Comparison of ENCODE assay signal across 32 cellular contexts in genomic region chr20:56944546-56944945, GRCh38.
"Had no signal": no experiment of that assay in that cellular context is flagged by ENCODE, and none has a peak within 500 bp of the region (broad histone marks: within the 10 kb centered on the region; RNA-seq: fewer than 3 reads in every experiment).

No MANE protein-coding gene starts in this region.

- H3K27ac Mint-ChIP-seq: activated CD4-positive, alpha-beta memory T cell treated with anti-CD3 and anti-CD28 coated beads for 36 hours; activated CD4-positive, alpha-beta T cell treated with anti-CD3 and anti-CD28 coated beads, Interleukin-2, amount 10 ng/mL, durations not matched to agents 24 days and 14 days; activated naive CD4-positive, alpha-beta T cell treated with anti-CD3 and anti-CD28 coated beads, Interleukin-2, amount 10 ng/mL, durations not matched to agents 7 days and 5 days; activated naive CD8-positive, alpha-beta T cell treated with anti-CD3 and anti-CD28 coated beads, Interleukin-2, amount 10 ng/mL, durations not matched to agents 7 days and 5 days; activated T-cell treated with anti-CD3 and anti-CD28 coated beads, Interleukin-2, amount 50 U/mL, for 24 hours; stimulated activated naive B cell treated with anti-CD40 and anti-IgM and Interleukin-4, amounts not matched to agents 10 μg/mL and 1 μg/mL and 100 μg/mL, for 72 hours; T-helper 1 cell treated with Interleukin-12 subunit alpha and Interleukin-12 subunit beta and Interleukin-4 antibody, amounts not matched to agents 30 μg/mL and 1 μg/mL, for 36 hours had no signal

- ATAC-seq: foreskin keratinocyte; heart right ventricle; psoas muscle; stimulated activated naive B cell treated with anti-CD40 and anti-IgM and Interleukin-4, amounts not matched to agents 10 μg/mL and 1 μg/mL and 100 μg/mL, for 72 hours had no signal

- H3K36me3 Mint-ChIP-seq: activated CD4-positive, alpha-beta memory T cell treated with anti-CD3 and anti-CD28 coated beads for 36 hours; activated naive CD4-positive, alpha-beta T cell treated with anti-CD3 and anti-CD28 coated beads, Interleukin-2, amount 10 ng/mL, durations not matched to agents 7 days and 5 days; activated naive CD8-positive, alpha-beta T cell treated with anti-CD3 and anti-CD28 coated beads, Interleukin-2, amount 10 ng/mL, durations not matched to agents 7 days and 5 days; brain; stimulated activated naive B cell treated with anti-CD40 and anti-IgM and Interleukin-4, amounts not matched to agents 10 μg/mL and 1 μg/mL and 100 μg/mL, for 72 hours had no signal

- H3K4me1 Mint-ChIP-seq: activated CD4-positive, alpha-beta T cell treated with anti-CD3 and anti-CD28 coated beads, Interleukin-2, amount 10 ng/mL, durations not matched to agents 24 days and 14 days; activated naive CD4-positive, alpha-beta T cell treated with anti-CD3 and anti-CD28 coated beads, Interleukin-2, amount 10 ng/mL, durations not matched to agents 7 days and 5 days; activated naive CD8-positive, alpha-beta T cell treated with anti-CD3 and anti-CD28 coated beads, Interleukin-2, amount 10 ng/mL, durations not matched to agents 7 days and 5 days; brain; nephron; stimulated activated naive B cell treated with anti-CD40 and anti-IgM and Interleukin-4, amounts not matched to agents 10 μg/mL and 1 μg/mL and 100 μg/mL, for 72 hours had no signal

- H3K9me3 ChIP-seq: ascending aorta, colonic mucosa, heart right ventricle, left ventricle myocardium inferior, pancreas, psoas muscle, sigmoid colon, stomach, suprapubic skin, tibial artery had no signal

- H3K4me3 ChIP-seq: ascending aorta, cardiac muscle cell, colonic mucosa, heart right ventricle, left ventricle myocardium inferior, pancreas, psoas muscle, sigmoid colon, smooth muscle cell, stomach, suprapubic skin, tibial artery had no signal

- DNase-seq: activated CD4-positive, alpha-beta memory T cell treated with anti-CD3 and anti-CD28 coated beads for 36 hours; activated CD4-positive, alpha-beta T cell treated with anti-CD3 and anti-CD28 coated beads, Interleukin-2, amount 10 ng/mL, durations not matched to agents 24 days and 14 days; activated CD4-positive, CD25-positive, alpha-beta regulatory T cell treated with anti-CD3 and anti-CD28 coated beads, Interleukin-2, amount 50 U/mL, for 72 hours; activated CD8-positive, alpha-beta memory T cell treated with anti-CD3 and anti-CD28 coated beads, Interleukin-2, amount 50 U/mL, for 48 hours; activated gamma-delta T cell; activated naive CD4-positive, alpha-beta T cell treated with anti-CD3 and anti-CD28 coated beads, Interleukin-2, amount 10 ng/mL, durations not matched to agents 7 days and 5 days; activated naive CD8-positive, alpha-beta T cell treated with anti-CD3 and anti-CD28 coated beads, Interleukin-2, amount 10 ng/mL, durations not matched to agents 7 days and 5 days; activated T-cell treated with anti-CD3 and anti-CD28 coated beads, Interleukin-2, amount 50 U/mL, for 24 hours; cerebellar nuclear complex; colonic mucosa; effector CD8-positive, alpha-beta T cell; foreskin keratinocyte; heart right ventricle; kidney glomerular epithelial cell; left ventricle myocardium inferior; mammary epithelial cell; psoas muscle; stimulated activated CD4-positive, alpha-beta T cell treated with anti-CD3 and anti-CD28 coated beads, Interleukin-15, amount 100 ng/mL, for 24 hours; stimulated activated CD4-positive, alpha-beta T cell treated with anti-CD3 and anti-CD28 coated beads, Interleukin-2, amount 100 ng/mL, for 24 hours; stimulated activated naive B cell treated with anti-CD40 and anti-IgM and Interleukin-4, amounts not matched to agents 10 μg/mL and 1 μg/mL and 100 μg/mL, for 72 hours; stomach; T1000; tibial artery had no signal

- H3K4me1 ChIP-seq: ascending aorta, colonic mucosa, foreskin keratinocyte, heart right ventricle, left ventricle myocardium inferior, pancreas, psoas muscle, sigmoid colon, stomach, tibial artery had no signal

- H3K4me3 Mint-ChIP-seq: activated CD4-positive, alpha-beta memory T cell treated with anti-CD3 and anti-CD28 coated beads for 36 hours; activated CD4-positive, alpha-beta T cell treated with anti-CD3 and anti-CD28 coated beads, Interleukin-2, amount 10 ng/mL, durations not matched to agents 24 days and 14 days; activated naive CD4-positive, alpha-beta T cell treated with anti-CD3 and anti-CD28 coated beads, Interleukin-2, amount 10 ng/mL, durations not matched to agents 7 days and 5 days; activated naive CD8-positive, alpha-beta T cell treated with anti-CD3 and anti-CD28 coated beads, Interleukin-2, amount 10 ng/mL, durations not matched to agents 7 days and 5 days; activated T-cell treated with anti-CD3 and anti-CD28 coated beads, Interleukin-2, amount 50 U/mL, for 24 hours; nephron; stimulated activated naive B cell treated with anti-CD40 and anti-IgM and Interleukin-4, amounts not matched to agents 10 μg/mL and 1 μg/mL and 100 μg/mL, for 72 hours; T-helper 1 cell treated with Interleukin-12 subunit alpha and Interleukin-12 subunit beta and Interleukin-4 antibody, amounts not matched to agents 30 μg/mL and 1 μg/mL, for 36 hours had no signal

- H3K4me2 ChIP-seq: smooth muscle cell had no signal

- H3K27ac ChIP-seq: ascending aorta, cardiac muscle cell, colonic mucosa, foreskin keratinocyte, heart right ventricle, left ventricle myocardium inferior, pancreas, psoas muscle, sigmoid colon, stomach, suprapubic skin, tibial artery had no signal

- H3K27me3 ChIP-seq: ascending aorta, colonic mucosa, sigmoid colon had no signal

- H3K36me3 ChIP-seq: ascending aorta, cardiac muscle cell, colonic mucosa, heart right ventricle, left ventricle myocardium inferior, pancreas, sigmoid colon, stomach, suprapubic skin, tibial artery had no signal

- H3K9me3 Mint-ChIP-seq: activated CD4-positive, alpha-beta memory T cell treated with anti-CD3 and anti-CD28 coated beads for 36 hours; activated CD4-positive, alpha-beta T cell treated with anti-CD3 and anti-CD28 coated beads, Interleukin-2, amount 10 ng/mL, durations not matched to agents 24 days and 14 days; activated naive CD4-positive, alpha-beta T cell treated with anti-CD3 and anti-CD28 coated beads, Interleukin-2, amount 10 ng/mL, durations not matched to agents 7 days and 5 days; activated naive CD8-positive, alpha-beta T cell treated with anti-CD3 and anti-CD28 coated beads, Interleukin-2, amount 10 ng/mL, durations not matched to agents 7 days and 5 days; activated T-cell treated with anti-CD3 and anti-CD28 coated beads, Interleukin-2, amount 50 U/mL, for 24 hours; nephron; stimulated activated naive B cell treated with anti-CD40 and anti-IgM and Interleukin-4, amounts not matched to agents 10 μg/mL and 1 μg/mL and 100 μg/mL, for 72 hours; T-helper 1 cell treated with Interleukin-12 subunit alpha and Interleukin-12 subunit beta and Interleukin-4 antibody, amounts not matched to agents 30 μg/mL and 1 μg/mL, for 36 hours had no signal
